13 cellular contexts compared by ENCODE assay signal in the genomic region with DNA sequence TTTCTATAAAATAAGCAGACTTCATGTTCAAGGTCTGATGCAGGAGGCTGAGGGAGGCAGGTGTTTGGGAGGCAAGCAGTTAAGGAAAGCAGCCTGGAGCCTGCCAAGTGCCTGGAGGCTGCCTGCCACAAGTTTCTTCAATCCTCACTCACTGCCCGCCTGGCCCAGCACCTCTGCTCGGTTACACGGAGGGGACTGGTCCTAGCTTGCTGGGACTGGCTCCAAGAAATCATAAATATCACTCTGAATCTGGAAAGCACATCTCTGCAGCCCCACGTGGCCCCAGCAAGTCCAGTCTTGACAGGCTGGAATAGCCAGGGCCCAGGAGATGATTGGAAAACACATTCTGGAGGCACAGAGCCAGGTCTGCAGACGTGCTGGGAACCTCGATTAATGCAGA.
DNase-seq lines count a peak whose midpoint lies in the region; ATAC-seq, FAIRE-seq and TF ChIP-seq lines count a peak whose summit lies in the region.
"Had no signal": no experiment of that assay in that cellular context is flagged by ENCODE, and none has a peak within 500 bp of the region (broad histone marks: within the 10 kb centered on the region; RNA-seq: fewer than 3 reads in every experiment).

No MANE protein-coding gene starts in this region.

- H4K20me1 ChIP-seq in H9 (ENCODE audit: control insufficient read depth, insufficient read depth, insufficient read length), result no peaks in the 10 kb centered on the region

- H3K27ac ChIP-seq in H9 (ENCODE audit: insufficient read length, low read depth, low read length) (no peak overlapping the region), heart left ventricle (peak overlapping the region in 10 of 12 donors; percentile 8 to 50 (median 39)), sigmoid colon (peak overlapping the region; percentile 19 to 68 (median 30))
- H3K27ac ChIP-seq: BLaER1 treated with 17β-estradiol and CSF1 and Interleukin-3, amounts not matched to agents 10 nM and 100 nM had no signal

- H2BK12ac ChIP-seq in H9 (ENCODE audit: insufficient read length, low read depth, low read length), result no peak overlapping the region

- no peak overlapping the region for H4K5ac ChIP-seq in H9 (ENCODE audit: insufficient read length, low read depth, low read length)

- no peak overlapping the region for H3K4ac ChIP-seq in H9 (ENCODE audit: low read depth, low read length)

- H3K4me3 ChIP-seq in heart left ventricle (no peak overlapping the region), sigmoid colon (no peak overlapping the region)
- H3K4me3 ChIP-seq: BLaER1 treated with 17β-estradiol and CSF1 and Interleukin-3, amounts not matched to agents 10 nM and 100 nM had no signal

- TF ChIP-seq EP300 in sigmoid colon (IDR thresholded peaks at IDR 0.05), result peak in 1 of 4 donors; percentile 19

- H3K14ac ChIP-seq in H9 (ENCODE audit: insufficient read depth, low read length), result no peak overlapping the region

- H3K18ac ChIP-seq in H9 (ENCODE audit: insufficient read length, low read depth, low read length), result no peak overlapping the region

- H3K9me3 ChIP-seq in H9 (ENCODE audit: control insufficient read depth, low read depth, low read length) (no peaks in the 10 kb centered on the region), heart left ventricle (no peaks in the 10 kb centered on the region), sigmoid colon (no peaks in the 10 kb centered on the region)
- H3K9me3 ChIP-seq: BLaER1 treated with 17β-estradiol and CSF1 and Interleukin-3, amounts not matched to agents 10 nM and 100 nM had no signal

- H3K23me2 ChIP-seq in H9 (ENCODE audit: insufficient read length, low read depth, low read length, poor library complexity, severe bottlenecking), result no peaks in the 10 kb centered on the region

- no peak overlapping the region for H3K4me3 Mint-ChIP-seq in H9
- H3K4me3 Mint-ChIP-seq: activated CD4-positive, alpha-beta T cell treated with anti-CD3 and anti-CD28 coated beads for 36 hours; memory B cell; T-cell had no signal

- no peaks in the 10 kb centered on the region for H3K36me3 ChIP-seq in heart left ventricle
- no peaks in the 10 kb centered on the region for H3K36me3 ChIP-seq in sigmoid colon

- no peaks in the 10 kb centered on the region; a peak in 2 of 7 replicates for H3K36me3 Mint-ChIP-seq in H9 (ENCODE audit: insufficient read depth in 1 of 3, low read depth in 3 of 3)
- H3K36me3 Mint-ChIP-seq: memory B cell, T-cell had no signal

- no peaks in the 10 kb centered on the region for H3K79me1 ChIP-seq in H9 (ENCODE audit: insufficient read depth, low read depth, low read length, poor library complexity, severe bottlenecking)

- TF ChIP-seq POLR2A in heart left ventricle (IDR thresholded peaks at IDR 0.05), result no peak
- TF ChIP-seq POLR2A in sigmoid colon (IDR thresholded peaks at IDR 0.05), result no peak
- TF ChIP-seq POLR2A in GM12892 (IDR thresholded peaks at IDR 0.05; ENCODE audit: low read depth, low read length), result no peak

- H3K4me2 ChIP-seq in H9 (ENCODE audit: insufficient read depth, insufficient read length, low read length), result no peak overlapping the region

- no peak overlapping the region for H4K8ac ChIP-seq in H9 (replicated peaks; ENCODE audit: insufficient read length, low read depth, low read length)

- no peak overlapping the region for H3K9ac ChIP-seq in H9 (ENCODE audit: extremely low read depth, insufficient read length, low read length)
- H3K9ac ChIP-seq: BLaER1 treated with 17β-estradiol and CSF1 and Interleukin-3, amounts not matched to agents 10 nM and 100 nM had no signal

- peak; percentile 70 for ATAC-seq in SK-N-SH treated with all-trans-retinoic acid at 6 μM for 48 hours
- ATAC-seq in heart left ventricle, result peak; percentile 76 to 90 (median 77)
- ATAC-seq: activated CD4-positive, alpha-beta T cell treated with anti-CD3 and anti-CD28 coated beads for 36 hours; T-cell had no signal

- no peak overlapping the region for H2BK5ac ChIP-seq in H9 (ENCODE audit: insufficient read length, low read length)

- H2BK20ac ChIP-seq in H9 (ENCODE audit: low read depth, low read length, poor library complexity, severe bottlenecking), result no peak overlapping the region

- no CpG with 5 or more reads among the region's 6 CpGs for WGBS in H9 (ENCODE audit: extremely low coverage, insufficient read length, low lambda C conversion rate)
- WGBS in heart left ventricle, 4 donors, result 8 to 19% (median 17%) methylated on average over 6 of the region's 6 CpGs
- 74 to 78% methylated on average over 6 of the region's 6 CpGs for WGBS in sigmoid colon, 2 donors

- no peak overlapping the region for H2BK120ac ChIP-seq in H9 (ENCODE audit: low read depth, low read length, poor library complexity, severe bottlenecking)

- no peaks in the 10 kb centered on the region; a peak in 1 of 5 replicates for H3K9me3 Mint-ChIP-seq in H9
- H3K9me3 Mint-ChIP-seq: memory B cell, T-cell had no signal

- no peak overlapping the region for H2AK5ac ChIP-seq in H9 (ENCODE audit: insufficient read length, low read length)

- no peaks in the 10 kb centered on the region for H3K27me3 ChIP-seq in H9 (ENCODE audit: insufficient read depth, low read length)
- no peaks in the 10 kb centered on the region for H3K27me3 ChIP-seq in heart left ventricle
- no peaks in the 10 kb centered on the region for H3K27me3 ChIP-seq in sigmoid colon
- H3K27me3 ChIP-seq: BLaER1 treated with 17β-estradiol and CSF1 and Interleukin-3, amounts not matched to agents 10 nM and 100 nM had no signal

- no peak for FAIRE-seq in GM12892 (lab: Jason Lieb, UNC)
- no peak for FAIRE-seq in GM19239 (lab: Jason Lieb, UNC)

- no peak overlapping the region for H2BK15ac ChIP-seq in H9 (ENCODE audit: low read depth, low read length)

- TF ChIP-seq CTCF in H9 (conservative IDR thresholded peaks at IDR 0.05) (no peak), heart left ventricle (IDR thresholded peaks at IDR 0.05) (no peak), sigmoid colon (IDR thresholded peaks at IDR 0.05) (no peak)

- no peak overlapping the region for H3K23ac ChIP-seq in H9 (ENCODE audit: insufficient read length, low read depth, low read length)

- intact Hi-C loops in heart left ventricle (cut with DNase I) (no loop called here), sigmoid colon (cut with DNase I) (loop anchor here (5.0 kb wide), 1 partner anchor 150 kb away; a partner anchor contains a TSS)

- no peaks in the 10 kb centered on the region for H3K27me3 Mint-ChIP-seq in H9 (ENCODE audit: low read depth)
- H3K27me3 Mint-ChIP-seq: activated CD4-positive, alpha-beta T cell treated with anti-CD3 and anti-CD28 coated beads for 36 hours; memory B cell; T-cell had no signal

- peaks cover 39 to 49% of the 10 kb centered on the region in 2 experiments for H3K4me1 Mint-ChIP-seq in H9
- H3K4me1 Mint-ChIP-seq: activated CD4-positive, alpha-beta T cell treated with anti-CD3 and anti-CD28 coated beads for 36 hours; T-cell had no signal

- no peaks in the 10 kb centered on the region for H3K79me2 ChIP-seq in H9 (ENCODE audit: insufficient read depth, low read length)

- H3K4me1 ChIP-seq in H9 (ENCODE audit: insufficient read depth, low read length), result peaks cover 17% of the 10 kb centered on the region
- H3K4me1 ChIP-seq in heart left ventricle, result peaks cover 0 to 94% (median 73%) of the 10 kb centered on the region in 12 donors
- H3K4me1 ChIP-seq in sigmoid colon, result peaks cover 0 to 77% (median 59%) of the 10 kb centered on the region in 4 donors

- no peak overlapping the region for H3T11ph ChIP-seq in H9 (ENCODE audit: low read length)

- no peak overlapping the region for H3K56ac ChIP-seq in H9 (ENCODE audit: insufficient read length, low read depth, low read length)

- DNase-seq in H9 (no peak), heart left ventricle (peak in 4 of 5 donors; percentile 39 to 81 (median 60)), sigmoid colon (peak; percentile 78), GM12892 (ENCODE audit: insufficient read length) (no peak), AG08396 (ENCODE audit: low spot score) (no peak), mucosa of gallbladder (ENCODE audit: low spot score) (no peak), GM19239 (ENCODE audit: insufficient read length, low spot score) (no peak)
- DNase-seq: activated CD4-positive, alpha-beta T cell treated with anti-CD3 and anti-CD28 coated beads for 36 hours; DMS53; T-cell had no signal

- peak overlapping the region in 2 of 3 experiments; percentile 39 to 76; a peak in 2 of 7 replicates for H3K27ac Mint-ChIP-seq in H9
- H3K27ac Mint-ChIP-seq: activated CD4-positive, alpha-beta T cell treated with anti-CD3 and anti-CD28 coated beads for 36 hours; memory B cell; T-cell had no signal

- no peak overlapping the region for H4K91ac ChIP-seq in H9 (ENCODE audit: insufficient read length, low read depth, low read length)

- H2AFZ ChIP-seq in H9 (ENCODE audit: low read length), result no peak overlapping the region

TF ChIP-seq in SK-N-SH treated with all-trans-retinoic acid at 6 μM for 48 hours, 23 proteins besides CTCF, POLR2A, EP300 and RAD21:
- peak; percentile 22; the same call in 1 of the 2 replicates for TF ChIP-seq SNAI2 (CRISPR knock-in tag; IDR thresholded peaks at IDR 0.05)
- TF ChIP-seq, protein P1, sequence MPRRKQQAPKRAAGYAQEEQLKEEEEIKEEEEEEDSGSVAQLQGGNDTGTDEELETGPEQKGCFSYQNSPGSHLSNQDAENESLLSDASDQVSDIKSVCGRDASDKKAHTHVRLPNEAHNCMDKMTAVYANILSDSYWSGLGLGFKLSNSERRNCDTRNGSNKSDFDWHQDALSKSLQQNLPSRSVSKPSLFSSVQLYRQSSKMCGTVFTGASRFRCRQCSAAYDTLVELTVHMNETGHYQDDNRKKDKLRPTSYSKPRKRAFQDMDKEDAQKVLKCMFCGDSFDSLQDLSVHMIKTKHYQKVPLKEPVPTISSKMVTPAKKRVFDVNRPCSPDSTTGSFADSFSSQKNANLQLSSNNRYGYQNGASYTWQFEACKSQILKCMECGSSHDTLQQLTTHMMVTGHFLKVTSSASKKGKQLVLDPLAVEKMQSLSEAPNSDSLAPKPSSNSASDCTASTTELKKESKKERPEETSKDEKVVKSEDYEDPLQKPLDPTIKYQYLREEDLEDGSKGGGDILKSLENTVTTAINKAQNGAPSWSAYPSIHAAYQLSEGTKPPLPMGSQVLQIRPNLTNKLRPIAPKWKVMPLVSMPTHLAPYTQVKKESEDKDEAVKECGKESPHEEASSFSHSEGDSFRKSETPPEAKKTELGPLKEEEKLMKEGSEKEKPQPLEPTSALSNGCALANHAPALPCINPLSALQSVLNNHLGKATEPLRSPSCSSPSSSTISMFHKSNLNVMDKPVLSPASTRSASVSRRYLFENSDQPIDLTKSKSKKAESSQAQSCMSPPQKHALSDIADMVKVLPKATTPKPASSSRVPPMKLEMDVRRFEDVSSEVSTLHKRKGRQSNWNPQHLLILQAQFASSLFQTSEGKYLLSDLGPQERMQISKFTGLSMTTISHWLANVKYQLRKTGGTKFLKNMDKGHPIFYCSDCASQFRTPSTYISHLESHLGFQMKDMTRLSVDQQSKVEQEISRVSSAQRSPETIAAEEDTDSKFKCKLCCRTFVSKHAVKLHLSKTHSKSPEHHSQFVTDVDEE (CRISPR knock-in tag; IDR thresholded peaks at IDR 0.05), result peak; percentile 10; the same call in 1 of the 2 replicates
- peak; percentile 55; the same call in 1 of the 2 replicates for TF ChIP-seq TCF4 (CRISPR knock-in tag; IDR thresholded peaks at IDR 0.05; ENCODE audit: borderline replicate concordance)
- TF ChIP-seq ZFP30 (CRISPR knock-in tag; IDR thresholded peaks at IDR 0.05), result no peak

Comparison
In these comparisons a context has a peak if more than half of its experiments do, and no peak if none do; other contexts are left out.
1. DNase-seq: peak in heart left ventricle (4 of 5) and sigmoid colon (single experiment); none in H9 (single experiment), GM12892 (single experiment), AG08396 (single experiment), mucosa of gallbladder (single experiment) and GM19239 (single experiment).